ENCODE assay signal across 1 cellular context in genomic region chr1:193392686-193393085, GRCh38.
TF ChIP-seq lines count a peak whose summit lies in the region.

No MANE protein-coding gene starts in this region.

TF ChIP-seq in Ishikawa, 13 proteins besides CTCF, POLR2A, EP300 and RAD21 (continued from another document):
- TF ChIP-seq YY1 (IDR thresholded peaks at IDR 0.05; ENCODE audit: low read depth), result no peak
- no peak for TF ChIP-seq EGR1 (IDR thresholded peaks at IDR 0.05)
- TF ChIP-seq MAX (IDR thresholded peaks at IDR 0.05), result no peak
- no peak for TF ChIP-seq USF1 (IDR thresholded peaks at IDR 0.05)
- TF ChIP-seq ZBTB7A (IDR thresholded peaks at IDR 0.05; ENCODE audit: low read depth), result no peak
TF ChIP-seq in Ishikawa: peak in this region for 0.
